Comparison of ENCODE assay signal across 18 cellular contexts in the genomic region with DNA sequence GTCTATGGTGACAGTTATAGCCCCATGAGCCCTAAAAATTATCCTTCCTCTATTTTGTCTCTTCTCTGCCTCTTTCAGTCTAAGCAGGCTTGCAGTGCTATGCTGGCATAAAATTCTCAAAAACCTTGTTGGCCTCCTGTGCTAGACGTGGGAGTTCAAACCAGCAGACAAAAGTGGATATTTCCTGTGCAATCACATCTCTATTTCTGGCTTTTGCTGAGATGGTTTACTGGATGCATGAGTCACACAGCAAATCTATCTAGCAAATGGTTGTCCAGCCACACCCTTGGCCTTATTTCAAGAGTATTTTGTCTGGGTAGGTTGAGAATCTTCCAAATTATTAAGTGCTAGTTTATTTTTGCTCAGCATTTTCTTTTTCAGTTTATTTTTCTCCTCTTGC.
DNase-seq lines count a peak whose midpoint lies in the region; ATAC-seq and TF ChIP-seq lines count a peak whose summit lies in the region.
"Had no signal": no experiment of that assay in that cellular context is flagged by ENCODE, and none has a peak within 500 bp of the region (broad histone marks: within the 10 kb centered on the region; RNA-seq: fewer than 3 reads in every experiment).

No MANE protein-coding gene starts in this region.

- 0 out of 2 replicates have a peak overlapping the region, but pooled peaks have one; percentile 13 for H3K27ac ChIP-seq in GM23248
- H3K27ac ChIP-seq in esophagus (ENCODE audit: low read depth in 2 of 2, low read length in 1 of 2) = peak overlapping the region; percentile 40 to 71
- H3K27ac ChIP-seq: hepatocyte, right lobe of liver had no signal

- no peaks in the 10 kb centered on the region for H3K79me2 ChIP-seq in GM23248 (ENCODE audit: insufficient read depth)
- H3K79me2 ChIP-seq: hepatocyte had no signal

- peak; percentile 81 for ATAC-seq in omental fat pad (ENCODE audit: low FRiP score)
- no peak for ATAC-seq in activated CD8-positive, alpha-beta T cell treated with anti-CD3 and anti-CD28 coated beads, Interleukin-2, amount 10 ng/mL, durations not matched to agents 7 days and 5 days
- ATAC-seq in HG03135 (IDR thresholded peaks at IDR 0.05; ENCODE audit: unreplicated experiment) = no peak
- ATAC-seq: right lobe of liver; stimulated activated naive B cell treated with anti-CD40 and anti-IgM and Interleukin-4, amounts not matched to agents 10 μg/mL and 1 μg/mL and 100 μg/mL, for 72 hours; WTC11 had no signal

- H3K9ac ChIP-seq in GM23248 = no peak overlapping the region

- H3K4me1 ChIP-seq in GM23248 (ENCODE audit: insufficient read depth) (no peaks in the 10 kb centered on the region), esophagus (ENCODE audit: control insufficient read depth in 2 of 2, insufficient read depth in 2 of 2, low read length in 1 of 2) (no peaks in the 10 kb centered on the region)
- H3K4me1 ChIP-seq: right lobe of liver had no signal

- no peak overlapping the region for H3K4me2 ChIP-seq in GM23248 (ENCODE audit: unreplicated experiment)
- H3K4me2 ChIP-seq: hepatocyte had no signal

- H3K9me2 ChIP-seq in GM23248 (ENCODE audit: insufficient read depth) = no peaks in the 10 kb centered on the region

- H3K27me3 ChIP-seq in GM23248 (replicated peaks; ENCODE audit: insufficient read depth) (no peaks in the 10 kb centered on the region), esophagus (ENCODE audit: control insufficient read depth in 1 of 2, insufficient read depth in 2 of 2, low read length in 2 of 2) (no peaks in the 10 kb centered on the region)
- H3K27me3 ChIP-seq: hepatocyte, right lobe of liver had no signal

- CTCF ChIA-PET in activated CD8-positive, alpha-beta T cell treated with anti-CD3 and anti-CD28 coated beads, Interleukin-2, amount 10 ng/mL, durations not matched to agents 7 days and 5 days (lab: Charles Lee) = interaction anchor here (0.5 kb wide), 1 partner anchor 568 kb away, joined by 4 read pairs; no protein-coding TSS in a partner anchor

- no peaks in the 10 kb centered on the region for H3K4me1 Mint-ChIP-seq in activated CD8-positive, alpha-beta T cell treated with anti-CD3 and anti-CD28 coated beads, Interleukin-2, amount 10 ng/mL, durations not matched to agents 7 days and 5 days (ENCODE audit: low read depth)
- H3K4me1 Mint-ChIP-seq: activated naive CD4-positive, alpha-beta T cell treated with anti-CD3 and anti-CD28 coated beads, Interleukin-2, amount 50 U/mL, for 24 hours; stimulated activated naive B cell treated with anti-CD40 and anti-IgM and Interleukin-4, amounts not matched to agents 10 μg/mL and 1 μg/mL and 100 μg/mL, for 72 hours had no signal

- WGBS in GM23248 (ENCODE audit: low coverage in 1 of 2, low lambda C conversion rate in 2 of 2, missing lambda C conversion rate in 2 of 2), 2 experiments = 0% methylated on average over 1 of the region's 1 CpG
- 8 to 31% methylated on average over 1 of the region's 1 CpG for WGBS in esophagus, 2 donors

- intact Hi-C loops in cardiac septum (cut with DNase I) = no loop called here

- no peaks in the 10 kb centered on the region for H3K27me3 Mint-ChIP-seq in activated CD8-positive, alpha-beta T cell treated with anti-CD3 and anti-CD28 coated beads, Interleukin-2, amount 10 ng/mL, durations not matched to agents 7 days and 5 days (ENCODE audit: low read depth)
- H3K27me3 Mint-ChIP-seq: activated naive CD4-positive, alpha-beta T cell treated with anti-CD3 and anti-CD28 coated beads, Interleukin-2, amount 50 U/mL, for 24 hours; stimulated activated naive B cell treated with anti-CD40 and anti-IgM and Interleukin-4, amounts not matched to agents 10 μg/mL and 1 μg/mL and 100 μg/mL, for 72 hours had no signal

- H4K20me1 ChIP-seq in GM23248 (ENCODE audit: insufficient read depth) = no peaks in the 10 kb centered on the region

- H3K4me3 ChIP-seq in GM23248 (no peak overlapping the region), esophagus (ENCODE audit: low read depth in 1 of 2, low read length in 2 of 2) (no peak overlapping the region)
- H3K4me3 ChIP-seq: hepatocyte, right lobe of liver had no signal

- H3K4me3 Mint-ChIP-seq in activated CD8-positive, alpha-beta T cell treated with anti-CD3 and anti-CD28 coated beads, Interleukin-2, amount 10 ng/mL, durations not matched to agents 7 days and 5 days = no peak overlapping the region
- H3K4me3 Mint-ChIP-seq: activated naive CD4-positive, alpha-beta T cell treated with anti-CD3 and anti-CD28 coated beads, Interleukin-2, amount 50 U/mL, for 24 hours; stimulated activated naive B cell treated with anti-CD40 and anti-IgM and Interleukin-4, amounts not matched to agents 10 μg/mL and 1 μg/mL and 100 μg/mL, for 72 hours; WTC11 had no signal

- H2AFZ ChIP-seq in GM23248 = no peak overlapping the region
- H2AFZ ChIP-seq: hepatocyte had no signal

- no peaks in the 10 kb centered on the region for H3K36me3 Mint-ChIP-seq in activated CD8-positive, alpha-beta T cell treated with anti-CD3 and anti-CD28 coated beads, Interleukin-2, amount 10 ng/mL, durations not matched to agents 7 days and 5 days (ENCODE audit: low read depth)
- H3K36me3 Mint-ChIP-seq: activated naive CD4-positive, alpha-beta T cell treated with anti-CD3 and anti-CD28 coated beads, Interleukin-2, amount 50 U/mL, for 24 hours; stimulated activated naive B cell treated with anti-CD40 and anti-IgM and Interleukin-4, amounts not matched to agents 10 μg/mL and 1 μg/mL and 100 μg/mL, for 72 hours had no signal

- no peaks in the 10 kb centered on the region for H3F3A ChIP-seq in GM23248 (ENCODE audit: insufficient read depth)

- DNase-seq in GM23248 (peak; percentile 22), NOMO-1 treated with DMSO at 0.1 percent for 48 hours (lab: John Stamatoyannopoulos, UW; ENCODE audit: unreplicated experiment) (peak; percentile 79), omental fat pad (ENCODE audit: low spot score) (no peak), cardiac septum (ENCODE audit: low spot score) (no peak), NCI-H524 (lab: John Stamatoyannopoulos, UW) (no peak)
- DNase-seq in activated CD8-positive, alpha-beta T cell treated with anti-CD3 and anti-CD28 coated beads, Interleukin-2, amount 10 ng/mL, durations not matched to agents 7 days and 5 days = no peak
- DNase-seq: activated CD8-positive, alpha-beta memory T cell treated with anti-CD3 and anti-CD28 coated beads, Interleukin-2, amount 50 U/mL, for 4 hours; central memory CD4-positive, alpha-beta T cell; IMR-90; NCI-H146; NCI-H510A treated with DMSO at 0.1 percent for 48 hours; right lobe of liver; stimulated activated naive B cell treated with anti-CD40 and anti-IgM and Interleukin-4, amounts not matched to agents 10 μg/mL and 1 μg/mL and 100 μg/mL, for 72 hours had no signal

- H3K27ac Mint-ChIP-seq in activated CD8-positive, alpha-beta T cell treated with anti-CD3 and anti-CD28 coated beads, Interleukin-2, amount 10 ng/mL, durations not matched to agents 7 days and 5 days = no peak overlapping the region
- H3K27ac Mint-ChIP-seq: activated naive CD4-positive, alpha-beta T cell treated with anti-CD3 and anti-CD28 coated beads, Interleukin-2, amount 50 U/mL, for 24 hours; stimulated activated naive B cell treated with anti-CD40 and anti-IgM and Interleukin-4, amounts not matched to agents 10 μg/mL and 1 μg/mL and 100 μg/mL, for 72 hours; WTC11 had no signal

- no peak for TF ChIP-seq CTCF in omental fat pad (IDR thresholded peaks at IDR 0.05)

- H3K9me3 ChIP-seq in GM23248 (ENCODE audit: low read depth) (no peaks in the 10 kb centered on the region), esophagus (ENCODE audit: control insufficient read depth in 2 of 2, insufficient read depth in 1 of 2, low read depth in 1 of 2, low read length in 1 of 2) (no peaks in the 10 kb centered on the region)
- H3K9me3 ChIP-seq: right lobe of liver had no signal

- H3K9me3 Mint-ChIP-seq in activated CD8-positive, alpha-beta T cell treated with anti-CD3 and anti-CD28 coated beads, Interleukin-2, amount 10 ng/mL, durations not matched to agents 7 days and 5 days (ENCODE audit: insufficient read depth) = peaks cover 4% of the 10 kb centered on the region

- POLR2A ChIA-PET in activated CD8-positive, alpha-beta T cell treated with anti-CD3 and anti-CD28 coated beads, Interleukin-2, amount 10 ng/mL, durations not matched to agents 7 days and 5 days (lab: Charles Lee) = no interaction called here

- in situ Hi-C loops in GM23248 (cut with MboI) = no loop called here

- H3K36me3 ChIP-seq in GM23248 (ENCODE audit: low read depth) = no peaks in the 10 kb centered on the region
- no peaks in the 10 kb centered on the region for H3K36me3 ChIP-seq in esophagus (ENCODE audit: control insufficient read depth in 2 of 2, insufficient read depth in 2 of 2, low read length in 1 of 2)
- H3K36me3 ChIP-seq: right lobe of liver had no signal

Comparison
In these comparisons a context has a peak if more than half of its experiments do, and no peak if none do; other contexts are left out.
1. DNase-seq: peak in GM23248 (single experiment) and NOMO-1 treated with DMSO at 0.1 percent for 48 hours (single experiment); none in omental fat pad (single experiment), activated CD8-positive, alpha-beta T cell treated with anti-CD3 and anti-CD28 coated beads, Interleukin-2, amount 10 ng/mL, durations not matched to agents 7 days and 5 days (single experiment), cardiac septum (single experiment) and NCI-H524 (0 of 2).